13 cellular contexts compared by ENCODE assay signal in the genomic region with DNA sequence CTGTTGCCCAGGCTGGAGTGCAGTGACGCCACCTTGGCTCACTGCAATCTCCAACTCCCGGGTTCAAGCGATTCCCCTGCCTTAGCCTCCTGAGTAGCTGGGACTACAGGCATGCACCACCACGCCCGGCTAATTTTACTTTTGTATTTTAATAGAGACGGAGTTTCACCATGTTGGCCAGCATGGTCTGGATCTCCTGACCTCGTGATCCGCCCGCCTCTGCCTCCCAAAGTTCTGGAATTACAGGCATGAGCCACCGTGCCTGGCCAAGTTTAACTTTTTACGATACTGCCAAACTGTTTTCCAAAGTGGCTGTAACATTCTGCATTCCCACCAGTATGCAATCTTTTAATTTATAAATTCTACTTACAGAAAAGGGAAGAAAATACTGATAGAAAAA. TPM values are rescaled to one million over a fixed set of nuclear protein-coding genes. Genes with fewer than 3 reads are reported as not detected.
"Had no signal": no experiment of that assay in that cellular context is flagged by ENCODE, and none has a peak within 500 bp of the region (broad histone marks: within the 10 kb centered on the region; RNA-seq: fewer than 3 reads in every experiment).

No MANE protein-coding gene starts in this region.

RNA-seq across cellular contexts. Expression of a gene that starts 9.7 kb away (rescaled TPM):
- total RNA-seq: activated B cell treated with CpG ODN at 0.5 μM for 24 hours; activated CD4-positive, alpha-beta memory T cell treated with anti-CD3 and anti-CD28 coated beads for 36 hours; activated CD4-positive, alpha-beta memory T cell treated with anti-CD3 and anti-CD28 coated beads, Interleukin-2, amount 10 ng/mL, durations not matched to agents 7 days and 5 days; activated CD4-positive, alpha-beta T cell treated with anti-CD3 and anti-CD28 coated beads for 36 hours; activated CD4-positive, alpha-beta T cell treated with anti-CD3 and anti-CD28 coated beads, Interleukin-2, amount 10 ng/mL, durations not matched to agents 24 days and 14 days; activated CD4-positive, alpha-beta T cell treated with anti-CD3 and anti-CD28 coated beads, Interleukin-2, amount 10 ng/mL, durations not matched to agents 7 days and 5 days; activated CD8-positive, alpha-beta memory T cell treated with anti-CD3 and anti-CD28 coated beads for 36 hours; activated CD8-positive, alpha-beta memory T cell treated with anti-CD3 and anti-CD28 coated beads, Interleukin-2, amount 10 ng/mL, durations not matched to agents 7 days and 5 days; activated CD8-positive, alpha-beta T cell treated with anti-CD3 and anti-CD28 coated beads for 36 hours; activated CD8-positive, alpha-beta T cell treated with anti-CD3 and anti-CD28 coated beads, Interleukin-2, amount 10 ng/mL, durations not matched to agents 7 days and 5 days; T-helper 1 cell treated with Interleukin-12 subunit alpha and Interleukin-12 subunit beta and Interleukin-4 antibody, amounts not matched to agents 30 ng/mL and 1 ng/mL, for 36 hours; T-helper 17 cell; T-helper 2 cell treated with Interferon-gamma antibody and Interleukin-4, amounts not matched to agents 100 ng/mL and 5 ng/mL, for 36 hours had no signal

RNA-seq across cellular contexts. Expression of a gene that starts 46.0 kb away (rescaled TPM):
- total RNA-seq: activated B cell treated with CpG ODN at 0.5 μM for 24 hours; activated CD4-positive, alpha-beta memory T cell treated with anti-CD3 and anti-CD28 coated beads for 36 hours; activated CD4-positive, alpha-beta memory T cell treated with anti-CD3 and anti-CD28 coated beads, Interleukin-2, amount 10 ng/mL, durations not matched to agents 7 days and 5 days; activated CD4-positive, alpha-beta T cell treated with anti-CD3 and anti-CD28 coated beads for 36 hours; activated CD4-positive, alpha-beta T cell treated with anti-CD3 and anti-CD28 coated beads, Interleukin-2, amount 10 ng/mL, durations not matched to agents 24 days and 14 days; activated CD4-positive, alpha-beta T cell treated with anti-CD3 and anti-CD28 coated beads, Interleukin-2, amount 10 ng/mL, durations not matched to agents 7 days and 5 days; activated CD8-positive, alpha-beta memory T cell treated with anti-CD3 and anti-CD28 coated beads for 36 hours; activated CD8-positive, alpha-beta memory T cell treated with anti-CD3 and anti-CD28 coated beads, Interleukin-2, amount 10 ng/mL, durations not matched to agents 7 days and 5 days; activated CD8-positive, alpha-beta T cell treated with anti-CD3 and anti-CD28 coated beads for 36 hours; activated CD8-positive, alpha-beta T cell treated with anti-CD3 and anti-CD28 coated beads, Interleukin-2, amount 10 ng/mL, durations not matched to agents 7 days and 5 days; T-helper 1 cell treated with Interleukin-12 subunit alpha and Interleukin-12 subunit beta and Interleukin-4 antibody, amounts not matched to agents 30 ng/mL and 1 ng/mL, for 36 hours; T-helper 17 cell; T-helper 2 cell treated with Interferon-gamma antibody and Interleukin-4, amounts not matched to agents 100 ng/mL and 5 ng/mL, for 36 hours had no signal
